ENCODE assay signal across 22 cellular contexts in genomic region chr22:48247829-48248228, GRCh38.
DNase-seq lines count a peak whose midpoint lies in the region; ATAC-seq and TF ChIP-seq lines count a peak whose summit lies in the region.
"Had no signal": no experiment of that assay in that cellular context is flagged by ENCODE, and none has a peak within 500 bp of the region (broad histone marks: within the 10 kb centered on the region; RNA-seq: fewer than 3 reads in every experiment).

No MANE protein-coding gene starts in this region.

- H3K4me1 ChIP-seq in heart right ventricle, result no peaks in the 10 kb centered on the region
- no peaks in the 10 kb centered on the region for H3K4me1 ChIP-seq in mesendoderm (ENCODE audit: control insufficient read depth, low read depth, low read length)
- H3K4me1 ChIP-seq in sigmoid colon, result no peaks in the 10 kb centered on the region
- no peaks in the 10 kb centered on the region for H3K4me1 ChIP-seq in neural progenitor cell
- H3K4me1 ChIP-seq in adrenal gland (replicated peaks in 1 of 2), result no peaks in the 10 kb centered on the region
- H3K4me1 ChIP-seq: A549, BE2C, HAP-1 had no signal

- H3K9ac ChIP-seq in mesendoderm (ENCODE audit: low read length), result no peak overlapping the region
- no peak overlapping the region for H3K9ac ChIP-seq in neural progenitor cell
- H3K9ac ChIP-seq: BLaER1 treated with 17β-estradiol and CSF1 and Interleukin-3, amounts not matched to agents 10 nM and 100 nM had no signal

- no peak overlapping the region for H3K56ac ChIP-seq in mesendoderm (ENCODE audit: low read length)

- H3K4ac ChIP-seq in mesendoderm (ENCODE audit: low read depth, low read length), result no peak overlapping the region

- TF ChIP-seq POLR2A in sigmoid colon (IDR thresholded peaks at IDR 0.05) (no peak), adrenal gland (IDR thresholded peaks at IDR 0.05) (no peak)

- H3K27me3 Mint-ChIP-seq in neural progenitor cell (ENCODE audit: insufficient read depth, low read depth), result peaks cover 36% of the 10 kb centered on the region

- no peaks in the 10 kb centered on the region for H3K4me1 Mint-ChIP-seq in neural progenitor cell

- no peaks in the 10 kb centered on the region for H4K20me1 ChIP-seq in neural progenitor cell (ENCODE audit: low read depth)
- H4K20me1 ChIP-seq: BLaER1 treated with 17β-estradiol and CSF1 and Interleukin-3, amounts not matched to agents 10 nM and 100 nM had no signal

- no peak for TF ChIP-seq CTCF in heart right ventricle (IDR thresholded peaks at IDR 0.05)
- no peak for TF ChIP-seq CTCF in sigmoid colon (IDR thresholded peaks at IDR 0.05)
- TF ChIP-seq CTCF in neural progenitor cell (IDR thresholded peaks at IDR 0.05), result no peak
- TF ChIP-seq CTCF in adrenal gland (IDR thresholded peaks at IDR 0.05), result no peak

- H3K27ac Mint-ChIP-seq in neural progenitor cell, result no peak overlapping the region
- H3K27ac Mint-ChIP-seq: CD4-positive, alpha-beta memory T cell; HFFc6 had no signal

- no peak for ATAC-seq in heart right ventricle
- ATAC-seq: A549 had no signal

- H3K23ac ChIP-seq in mesendoderm (ENCODE audit: low read length), result peak overlapping the region; percentile 24

- no peak overlapping the region for H4K5ac ChIP-seq in mesendoderm (ENCODE audit: low read length)

- H3K9me3 Mint-ChIP-seq in neural progenitor cell, result peaks cover 15% of the 10 kb centered on the region

- H4K8ac ChIP-seq in mesendoderm (ENCODE audit: low read depth, low read length), result no peak overlapping the region

- no peaks in the 10 kb centered on the region for H3F3A ChIP-seq in neural progenitor cell (ENCODE audit: low read depth)

- H3K9me3 ChIP-seq in heart right ventricle (no peaks in the 10 kb centered on the region), sigmoid colon (no peaks in the 10 kb centered on the region), neural progenitor cell (ENCODE audit: low read depth) (no peaks in the 10 kb centered on the region), adrenal gland (replicated peaks in 1 of 3) (no peaks in the 10 kb centered on the region)
- H3K9me3 ChIP-seq: A549, BE2C, HAP-1 had no signal

- H3K4me2 ChIP-seq in mesendoderm (ENCODE audit: low read length) (no peak overlapping the region), neural progenitor cell (no peak overlapping the region)
- H3K4me2 ChIP-seq: A549; BLaER1 treated with 17β-estradiol and CSF1 and Interleukin-3, amounts not matched to agents 10 nM and 100 nM had no signal

- no peak for TF ChIP-seq EP300 in sigmoid colon (IDR thresholded peaks at IDR 0.05)

- intact Hi-C loops in cardiac septum (cut with DNase I) (no loop called here), heart right ventricle (cut with DNase I) (no loop called here), sigmoid colon (cut with DNase I) (no loop called here), adrenal gland (cut with DNase I) (no loop called here)

- H3K36me3 ChIP-seq in heart right ventricle, result no peaks in the 10 kb centered on the region
- H3K36me3 ChIP-seq in mesendoderm (ENCODE audit: control insufficient read depth, insufficient read depth, low read length), result no peaks in the 10 kb centered on the region
- H3K36me3 ChIP-seq in sigmoid colon, result no peaks in the 10 kb centered on the region
- no peaks in the 10 kb centered on the region for H3K36me3 ChIP-seq in neural progenitor cell
- H3K36me3 ChIP-seq in adrenal gland (replicated peaks in 1 of 2), result no peaks in the 10 kb centered on the region
- H3K36me3 ChIP-seq: BE2C; BLaER1 treated with 17β-estradiol and CSF1 and Interleukin-3, amounts not matched to agents 10 nM and 100 nM; HAP-1 had no signal

- no peak overlapping the region for H2BK120ac ChIP-seq in mesendoderm (ENCODE audit: low read depth, low read length)

- WGBS in heart right ventricle, 2 donors, result 79 to 82% methylated on average over 7 of the region's 7 CpGs
- WGBS in mesendoderm (ENCODE audit: extremely low coverage, insufficient coverage, low lambda C conversion rate), result no CpG with 5 or more reads among the region's 7 CpGs
- WGBS in sigmoid colon, 2 donors, result 88% methylated on average over 7 of the region's 7 CpGs
- 70 to 83% (median 74%) methylated on average over 7 of the region's 7 CpGs for WGBS in adrenal gland, 4 donors

- no peak overlapping the region for H2BK5ac ChIP-seq in mesendoderm (ENCODE audit: low read length)

- no peak overlapping the region for H2AK5ac ChIP-seq in mesendoderm (ENCODE audit: low read length)

- peaks cover 0 to 36% (median 14%) of the 10 kb centered on the region in 7 donors for H3K27me3 ChIP-seq in heart right ventricle
- no peaks in the 10 kb centered on the region for H3K27me3 ChIP-seq in mesendoderm (ENCODE audit: insufficient read depth, low read length, poor library complexity)
- H3K27me3 ChIP-seq in sigmoid colon, result peaks cover 0 to 3% (median 0%) of the 10 kb centered on the region in 3 donors
- no peaks in the 10 kb centered on the region for H3K27me3 ChIP-seq in neural progenitor cell
- H3K27me3 ChIP-seq in adrenal gland, result no peaks in the 10 kb centered on the region
- H3K27me3 ChIP-seq: BE2C; BLaER1 treated with 17β-estradiol and CSF1 and Interleukin-3, amounts not matched to agents 10 nM and 100 nM had no signal

- H2BK15ac ChIP-seq in mesendoderm (replicated peaks; ENCODE audit: low read depth), result no peak overlapping the region

- H3K79me1 ChIP-seq in mesendoderm (ENCODE audit: low read length), result no peaks in the 10 kb centered on the region

- no peak overlapping the region for H2AFZ ChIP-seq in neural progenitor cell (replicated peaks)

- H3K36me3 Mint-ChIP-seq in neural progenitor cell, result no peaks in the 10 kb centered on the region
- H3K36me3 Mint-ChIP-seq: CD4-positive, alpha-beta memory T cell had no signal

- H3K4me3 Mint-ChIP-seq in neural progenitor cell, result no peak overlapping the region
- H3K4me3 Mint-ChIP-seq: CD4-positive, alpha-beta memory T cell; HFFc6 had no signal

- no peak overlapping the region for H3K4me3 ChIP-seq in heart right ventricle
- no peak overlapping the region for H3K4me3 ChIP-seq in mesendoderm (ENCODE audit: low read length)
- no peak overlapping the region for H3K4me3 ChIP-seq in sigmoid colon
- H3K4me3 ChIP-seq in neural progenitor cell, result no peak overlapping the region
- H3K4me3 ChIP-seq in adrenal gland, result no peak overlapping the region
- H3K4me3 ChIP-seq: A549; BLaER1 treated with 17β-estradiol and CSF1 and Interleukin-3, amounts not matched to agents 10 nM and 100 nM; HAP-1 had no signal

- H3K79me2 ChIP-seq in mesendoderm (ENCODE audit: control insufficient read depth, insufficient read depth, low read length) (no peaks in the 10 kb centered on the region), neural progenitor cell (ENCODE audit: low read depth) (no peaks in the 10 kb centered on the region)

- DNase-seq in cardiac septum (ENCODE audit: low spot score), result peak; percentile 22
- no peak for DNase-seq in heart right ventricle
- no peak for DNase-seq in mesendoderm
- peak; percentile 19 for DNase-seq in sigmoid colon
- DNase-seq in mucosa of gallbladder (ENCODE audit: low spot score), result no peak
- DNase-seq in neural progenitor cell (ENCODE audit: low spot score), result no peak
- no peak for DNase-seq in adrenal gland
- DNase-seq: 8988T; ACHN; AML-193; BE2C; Calu3; CD4-positive, alpha-beta memory T cell; COR-L47; DMS53; DMS79 treated with DMSO at 0.1 percent for 48 hours; GF-D8; GOT3; HFFc6 had no signal

- no peak overlapping the region for H3K27ac ChIP-seq in heart right ventricle
- H3K27ac ChIP-seq in mesendoderm (ENCODE audit: low read depth, low read length), result no peak overlapping the region
- no peak overlapping the region for H3K27ac ChIP-seq in sigmoid colon
- no peak overlapping the region for H3K27ac ChIP-seq in neural progenitor cell
- H3K27ac ChIP-seq in adrenal gland, result no peak overlapping the region
- H3K27ac ChIP-seq: A549; BLaER1 treated with 17β-estradiol and CSF1 and Interleukin-3, amounts not matched to agents 10 nM and 100 nM had no signal

- no peak overlapping the region for H3K18ac ChIP-seq in mesendoderm (ENCODE audit: low read length)

Comparison
In these comparisons a context has a peak if more than half of its experiments do, and no peak if none do; other contexts are left out.
1. DNase-seq: peak in cardiac septum (single experiment) and sigmoid colon (single experiment); none in heart right ventricle (0 of 2), mesendoderm (single experiment), mucosa of gallbladder (single experiment), neural progenitor cell (single experiment) and adrenal gland (0 of 7).